In the genomic region with DNA sequence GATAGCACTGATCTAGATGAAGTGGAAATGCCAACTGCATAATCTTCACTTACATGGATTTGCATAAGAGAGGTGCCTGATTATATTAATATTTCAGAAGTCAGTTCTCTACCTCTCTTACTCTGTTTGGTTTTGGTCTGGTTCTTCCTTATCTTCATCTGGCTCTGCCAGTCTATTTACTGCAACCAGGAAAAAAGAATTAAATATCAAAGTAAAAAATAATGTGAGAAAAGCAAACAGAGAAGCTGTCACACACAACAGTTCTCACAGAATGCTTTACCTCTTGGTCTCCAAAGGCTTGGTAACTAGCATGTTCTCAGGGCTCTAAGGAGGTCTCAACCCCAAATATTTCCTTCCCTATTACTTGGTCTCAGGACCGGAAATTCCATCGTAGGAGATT, we compare ENCODE assay signal across 17 cellular contexts. TPM values are rescaled to one million over a fixed set of nuclear protein-coding genes. Genes with fewer than 3 reads are reported as not detected.
DNase-seq lines count a peak whose midpoint lies in the region; ATAC-seq and TF ChIP-seq lines count a peak whose summit lies in the region.
"Had no signal": no experiment of that assay in that cellular context is flagged by ENCODE, and none has a peak within 500 bp of the region (broad histone marks: within the 10 kb centered on the region; RNA-seq: fewer than 3 reads in every experiment).

No MANE protein-coding gene starts in this region.

- peak; percentile 71 for ATAC-seq in RWPE2 (ENCODE audit: low read depth)
- no peak for ATAC-seq in HG03571 (IDR thresholded peaks at IDR 0.05; ENCODE audit: unreplicated experiment)
- no peak for ATAC-seq in HG03442 (IDR thresholded peaks at IDR 0.05; ENCODE audit: unreplicated experiment)
- ATAC-seq in sciatic nerve: no peak

- no peaks in the 10 kb centered on the region for H3K9me3 ChIP-seq in RWPE2 (ENCODE audit: severe bottlenecking)
- no peaks in the 10 kb centered on the region for H3K9me3 ChIP-seq in esophagus muscularis mucosa
- no peaks in the 10 kb centered on the region for H3K9me3 ChIP-seq in prostate gland
- no peaks in the 10 kb centered on the region for H3K9me3 ChIP-seq in OCI-LY7 (ENCODE audit: low read length)
- H3K9me3 ChIP-seq: Caco-2, Peyer's patch had no signal

- H3K9me2 ChIP-seq in OCI-LY7 (ENCODE audit: insufficient read depth, low read length): no peaks in the 10 kb centered on the region

- H3K27me3 ChIP-seq in RWPE2 (ENCODE audit: insufficient read depth, poor library complexity, severe bottlenecking) (no peaks in the 10 kb centered on the region), esophagus muscularis mucosa (no peaks in the 10 kb centered on the region), prostate gland (replicated peaks; ENCODE audit: insufficient read depth) (no peaks in the 10 kb centered on the region)
- H3K27me3 ChIP-seq: Peyer's patch had no signal

- no peaks in the 10 kb centered on the region for H3K79me2 ChIP-seq in OCI-LY7 (ENCODE audit: insufficient read depth, low read depth, low read length)

- peak; percentile 24 for DNase-seq in HT-29 (ENCODE audit: low spot score)
- no peak for DNase-seq in RWPE2 (ENCODE audit: low spot score)
- DNase-seq in esophagus muscularis mucosa (ENCODE audit: extremely low spot score): no peak
- no peak for DNase-seq in prostate gland (ENCODE audit: low spot score)
- no peak for DNase-seq in OCI-LY7 (ENCODE audit: low spot score)
- DNase-seq in sciatic nerve (ENCODE audit: low spot score): no peak
- DNase-seq: Caco-2; CD4-positive, CD25-positive, alpha-beta regulatory T cell; DMS153; KBM-7; NCI-H1436 treated with DMSO at 0.1 percent for 48 hours; NCI-H510A treated with DMSO at 0.1 percent for 48 hours; SHP77 treated with DMSO at 0.1 percent for 48 hours had no signal

- no peak overlapping the region for H3K4me2 ChIP-seq in OCI-LY7 (ENCODE audit: low read length)

- WGBS in esophagus muscularis mucosa: 58% methylated on average over 2 of the region's 2 CpGs
- 7% methylated on average over 2 of the region's 2 CpGs for WGBS in prostate gland

- peak overlapping the region; percentile 73 for H3K27ac ChIP-seq in RWPE2 (ENCODE audit: poor library complexity, severe bottlenecking)
- peak overlapping the region in 3 of 4 donors; percentile 10 to 51 (median 48) for H3K27ac ChIP-seq in esophagus muscularis mucosa (replicated peaks in 1 of 4)
- peak overlapping the region; percentile 48 to 61 for H3K27ac ChIP-seq in prostate gland
- no peak overlapping the region for H3K27ac ChIP-seq in OCI-LY7 (ENCODE audit: low read depth, low read length, poor library complexity, severe bottlenecking)

- H3K4me1 ChIP-seq in RWPE2 (ENCODE audit: insufficient read depth, poor library complexity, severe bottlenecking) (peaks cover 18% of the 10 kb centered on the region), esophagus muscularis mucosa (peaks cover 19 to 37% (median 32%) of the 10 kb centered on the region in 4 donors), prostate gland (replicated peaks) (peaks cover 18% of the 10 kb centered on the region), OCI-LY7 (ENCODE audit: insufficient read depth, low read length, poor library complexity, severe bottlenecking) (no peaks in the 10 kb centered on the region)
- H3K4me1 ChIP-seq: Caco-2 had no signal

- H3K36me3 ChIP-seq in RWPE2 (ENCODE audit: low read depth) (no peaks in the 10 kb centered on the region), esophagus muscularis mucosa (peaks cover 0 to 15% (median 2%) of the 10 kb centered on the region in 4 donors), prostate gland (no peaks in the 10 kb centered on the region), OCI-LY7 (ENCODE audit: insufficient read depth, low read length) (no peaks in the 10 kb centered on the region)
- H3K36me3 ChIP-seq: Peyer's patch had no signal

- H3K4me3 ChIP-seq in RWPE2 (ENCODE audit: severe bottlenecking) (no peak overlapping the region), esophagus muscularis mucosa (peak overlapping the region in 1 of 4 donors; percentile 9), prostate gland (no peak overlapping the region), OCI-LY7 (ENCODE audit: low read depth, low read length, poor library complexity, severe bottlenecking) (no peak overlapping the region)
- H3K4me3 ChIP-seq: Peyer's patch had no signal

- no peak for TF ChIP-seq EP300 in esophagus muscularis mucosa (IDR thresholded peaks at IDR 0.05)

- no TSS peak for BruUV-seq in OCI-LY7 (replicated peaks; lab: Mats Ljungman, UMichigan)

- TF ChIP-seq POLR2A in esophagus muscularis mucosa (IDR thresholded peaks at IDR 0.05; ENCODE audit: low read depth) (no peak), prostate gland (IDR thresholded peaks at IDR 0.05) (no peak)

- POLR2A ChIA-PET in OCI-LY7 (lab: Charles Lee): no interaction called here

- intact Hi-C loops in esophagus muscularis mucosa (cut with DNase I): loop anchor here (5.0 kb wide), 1 partner anchor 110 kb away; the partner anchor contains the start of gene CDON
- intact Hi-C loops in prostate gland (cut with DNase I): loop anchor here (5.0 to 10.0 kb wide), 2 partner anchors 62 to 110 kb away; partner anchors contain the start of gene CDON
- intact Hi-C loops in OCI-LY7 (cut with micrococcal nuclease; ENCODE audit: unreplicated experiment): no loop called here
- intact Hi-C loops in sciatic nerve (cut with DNase I): no loop called here

- H2AFZ ChIP-seq in OCI-LY7 (ENCODE audit: low read length): no peak overlapping the region

- CTCF ChIA-PET in OCI-LY7 (lab: Charles Lee; ENCODE audit: unreplicated experiment): no interaction called here

- H4K20me1 ChIP-seq in OCI-LY7 (ENCODE audit: insufficient read depth, low read length): no peaks in the 10 kb centered on the region

- TF ChIP-seq CTCF in RWPE2 (IDR thresholded peaks at IDR 0.05; ENCODE audit: poor library complexity, severe bottlenecking) (no peak), esophagus muscularis mucosa (IDR thresholded peaks at IDR 0.05) (no peak), prostate gland (IDR thresholded peaks at IDR 0.05) (no peak), OCI-LY7 (conservative IDR thresholded peaks at IDR 0.05; ENCODE audit: low read length) (no peak)

RNA-seq across cellular contexts. Expression of gene VSIG10L2, which starts 6.7 kb away (rescaled TPM):
- total RNA-seq in HT-29 (2014; rRNA removed; shearing (Covaris generic)): 0.03 and 0.08 TPM in 2 replicates
- total RNA-seq in esophagus muscularis mucosa (under 1 TPM in 3 of 4 donors, not detected in 1; 0.33 to 0.57 (median 0.39) TPM), prostate gland (1 to 10 TPM in 1 of 2 donors, under 1 TPM in 1; 0.14 to 1.3 TPM), OCI-LY7 (2022) (not detected in 2 replicates), sciatic nerve (not detected)
- not detected in 2 replicates for total RNA-seq in OCI-LY7 (2014; rRNA removed; shearing (Covaris generic))
- total RNA-seq: A673; Caco-2; CD4-positive, CD25-positive, alpha-beta regulatory T cell; Peyer's patch had no signal

RNA-seq across cellular contexts. Expression of gene DDX25, which starts 48.3 kb away (rescaled TPM):
- total RNA-seq in HT-29 (2014; rRNA removed; shearing (Covaris generic)): not detected in 2 replicates
- total RNA-seq in esophagus muscularis mucosa: under 1 TPM in 2 of 4 donors, not detected in 2; 0.06 to 0.17 TPM
- 1 to 10 TPM in 1 of 2 donors, not detected in 1; 9.5 TPM for total RNA-seq in prostate gland
- total RNA-seq in OCI-LY7 (2014; rRNA removed; shearing (Covaris generic)): 0.13 TPM in 1 of 2 replicates, not detected in the other
- 0.31 TPM in 1 of 2 replicates, not detected in the other for total RNA-seq in OCI-LY7 (2022)
- 2.2 TPM for total RNA-seq in sciatic nerve
- total RNA-seq: Caco-2; CD4-positive, CD25-positive, alpha-beta regulatory T cell had no signal

RNA-seq across cellular contexts. Expression of gene PUS3, which starts 49.6 kb away (rescaled TPM):
- total RNA-seq in HT-29 (2014; rRNA removed; shearing (Covaris generic)): 7.6 and 9.6 TPM in 2 replicates
- 10 to 100 TPM in 1 of 4 donors, 1 to 10 TPM in 3; 7.1 to 20.2 (median 8.5) TPM for total RNA-seq in esophagus muscularis mucosa
- 10 to 100 TPM in 1 of 2 donors, 1 to 10 TPM in 1; 8.3 to 11.8 TPM for total RNA-seq in prostate gland
- total RNA-seq in OCI-LY7 (2014; rRNA removed; shearing (Covaris generic)): 7.7 and 8.6 TPM in 2 replicates
- 9.2 and 10.2 TPM in 2 replicates for total RNA-seq in OCI-LY7 (2022)
- total RNA-seq in sciatic nerve: 10.7 TPM

Comparison
In these comparisons a context has a peak if more than half of its experiments do, and no peak if none do; other contexts are left out.
1. intact Hi-C loops: an anchor here in esophagus muscularis mucosa (5.0 kb wide) and prostate gland (5.0 to 10.0 kb wide); none called in OCI-LY7 and sciatic nerve.